In genomic region chr15:44097552-44097951, GRCh38 we compare ENCODE assay signal across 24 cellular contexts.
"Had no signal": no experiment of that assay in that cellular context is flagged by ENCODE, and none has a peak within 500 bp of the region (broad histone marks: within the 10 kb centered on the region; RNA-seq: fewer than 3 reads in every experiment).

No MANE protein-coding gene starts in this region.

- H3K4me1 ChIP-seq: pancreas, testis had no signal

- H3K4me3 ChIP-seq: lung, mucosa of descending colon, pancreas, right lobe of liver, testis, tibial artery had no signal

- H3K9me3 Mint-ChIP-seq: immature natural killer cell; memory B cell; mesothelial cell of epicardium; naive B cell; natural killer cell treated with Interleukin-12 subunit alpha and Interleukin-12 subunit beta and Interleukin-15 and Interleukin-18, amount 100 ng/mL, for 72 hours; neural crest cell; stimulated activated naive B cell treated with anti-CD40 and anti-IgM and Interleukin-4, amounts not matched to agents 10 μg/mL and 1 μg/mL and 100 μg/mL, for 72 hours; stimulated activated naive CD8-positive, alpha-beta T cell treated with anti-CD3 and anti-CD28 coated beads, Interleukin-15, Interleukin-2, amounts not matched to agents 100 ng/mL and 50 ng/mL, for 24 hours; type B pancreatic cell had no signal

- H3K27me3 Mint-ChIP-seq: type B pancreatic cell had no signal

- H3K9me3 ChIP-seq: mucosa of descending colon, neutrophil, pancreas, right lobe of liver, testis, tibial artery had no signal

- H3K27ac Mint-ChIP-seq: immature natural killer cell; memory B cell; mesothelial cell of epicardium; naive B cell; natural killer cell treated with Interleukin-12 subunit alpha and Interleukin-12 subunit beta and Interleukin-15 and Interleukin-18, amount 100 ng/mL, for 72 hours; stimulated activated naive B cell treated with anti-CD40 and anti-IgM and Interleukin-4, amounts not matched to agents 10 μg/mL and 1 μg/mL and 100 μg/mL, for 72 hours; stimulated activated naive CD8-positive, alpha-beta T cell treated with anti-CD3 and anti-CD28 coated beads, Interleukin-15, Interleukin-2, amounts not matched to agents 100 ng/mL and 50 ng/mL, for 24 hours; type B pancreatic cell had no signal

- H3K27me3 ChIP-seq: pancreas, right lobe of liver, testis, tibial artery had no signal

- H3K36me3 ChIP-seq: neutrophil, pancreas, right lobe of liver, tibial artery had no signal

- ATAC-seq: mucosa of descending colon; natural killer cell treated with Interleukin-12 subunit alpha and Interleukin-12 subunit beta and Interleukin-15 and Interleukin-18, amount 100 ng/mL, for 72 hours; pancreas; stimulated activated naive B cell treated with anti-CD40 and anti-IgM and Interleukin-4, amounts not matched to agents 10 μg/mL and 1 μg/mL and 100 μg/mL, for 72 hours had no signal

- H3K27ac ChIP-seq: neutrophil, pancreas, right lobe of liver, testis, tibial artery had no signal

- H3K4me3 Mint-ChIP-seq: immature natural killer cell; memory B cell; mesothelial cell of epicardium; naive B cell; natural killer cell treated with Interleukin-12 subunit alpha and Interleukin-12 subunit beta and Interleukin-15 and Interleukin-18, amount 100 ng/mL, for 72 hours; neural crest cell; stimulated activated naive B cell treated with anti-CD40 and anti-IgM and Interleukin-4, amounts not matched to agents 10 μg/mL and 1 μg/mL and 100 μg/mL, for 72 hours; stimulated activated naive CD8-positive, alpha-beta T cell treated with anti-CD3 and anti-CD28 coated beads, Interleukin-15, Interleukin-2, amounts not matched to agents 100 ng/mL and 50 ng/mL, for 24 hours; type B pancreatic cell had no signal

- H3K36me3 Mint-ChIP-seq: immature natural killer cell; memory B cell; mesothelial cell of epicardium; naive B cell; natural killer cell treated with Interleukin-12 subunit alpha and Interleukin-12 subunit beta and Interleukin-15 and Interleukin-18, amount 100 ng/mL, for 72 hours; stimulated activated naive B cell treated with anti-CD40 and anti-IgM and Interleukin-4, amounts not matched to agents 10 μg/mL and 1 μg/mL and 100 μg/mL, for 72 hours; type B pancreatic cell had no signal

- DNase-seq: cortex of kidney; effector CD4-positive, alpha-beta T cell; hypothalamus; immature natural killer cell; islet precursor cell; kidney glomerular epithelial cell; mucosa of descending colon; naive B cell; pancreas; right lobe of liver; small intestine; stimulated activated CD4-positive, alpha-beta T cell treated with anti-CD3 and anti-CD28 coated beads, Interleukin-15, amount 100 ng/mL, for 24 hours; stimulated activated CD4-positive, alpha-beta T cell treated with anti-CD3 and anti-CD28 coated beads, Interleukin-2, amount 100 ng/mL, for 48 hours; stimulated activated naive B cell treated with anti-CD40 and anti-IgM and Interleukin-4, amounts not matched to agents 10 μg/mL and 1 μg/mL and 100 μg/mL, for 72 hours; testis; tibial artery had no signal

- H3K4me1 Mint-ChIP-seq: immature natural killer cell; memory B cell; naive B cell; stimulated activated naive B cell treated with anti-CD40 and anti-IgM and Interleukin-4, amounts not matched to agents 10 μg/mL and 1 μg/mL and 100 μg/mL, for 72 hours had no signal
